In genomic region chr4:89226665-89227572, GRCh38 we compare ENCODE assay signal across 8 cellular contexts.
DNase-seq lines count a peak whose midpoint lies in the region; ATAC-seq, FAIRE-seq and TF ChIP-seq lines count a peak whose summit lies in the region.

No MANE protein-coding gene starts in this region.

- H3K4me3 ChIP-seq in K562, result no peak overlapping the region
- no peak overlapping the region for H3K4me3 ChIP-seq in skeletal muscle satellite cell (ENCODE audit: low read length)

- POLR2A ChIA-PET in K562 (lab: Yijun Ruan, JAX), result no interaction called here

- no peaks in the 10 kb centered on the region for H4K20me1 ChIP-seq in K562 (replicated peaks; ENCODE audit: control insufficient read depth, insufficient read depth, low read length)

- no peak for TF ChIP-seq EP300 in K562 (IDR thresholded peaks at IDR 0.05; ENCODE audit: low read length)

- no peaks in the 10 kb centered on the region for H3K9me1 ChIP-seq in K562 (ENCODE audit: control insufficient read depth, insufficient read depth, low read length)

- H3K79me2 ChIP-seq in K562 (ENCODE audit: control insufficient read depth, insufficient read depth, low read length), result no peaks in the 10 kb centered on the region

- no TSS peak for BruUV-seq in K562 (replicated peaks; lab: Mats Ljungman, UMichigan)

- H3K4me1 ChIP-seq in K562 (replicated peaks in 1 of 2; ENCODE audit: control insufficient read depth in 2 of 2, insufficient read depth in 2 of 2, low read length in 2 of 2), result no peaks in the 10 kb centered on the region; a peak in 1 of 5 replicates
- H3K4me1 ChIP-seq in skeletal muscle satellite cell (ENCODE audit: control insufficient read depth, insufficient read depth, low read length), result no peaks in the 10 kb centered on the region

- ATAC-seq in GM18499 (IDR thresholded peaks at IDR 0.05; ENCODE audit: insufficient read depth, unreplicated experiment) (peak; percentile 75), HG02870 (IDR thresholded peaks at IDR 0.05; ENCODE audit: unreplicated experiment) (peak; percentile 85), K562 (peak; percentile 99)

- 4% methylated on average over 9 of the region's 9 CpGs for WGBS in K562 (ENCODE audit: insufficient coverage, low coverage, missing lambda C conversion rate)

- H3K9ac ChIP-seq in K562 (ENCODE audit: insufficient read depth in 1 of 2, low read depth in 2 of 2, low read length in 2 of 2) (no peak overlapping the region), skeletal muscle satellite cell (ENCODE audit: low read depth, low read length) (peak overlapping the region; percentile 36)

- CTCF ChIA-PET in K562 (lab: Yijun Ruan, JAX; ENCODE audit: low intra/inter-chr PET ratio), result interaction anchor here (0.6 to 1.4 kb wide), 3 partner anchors 106 to 211 kb away, joined by 4 to 6 read pairs (median 5); no protein-coding TSS in a partner anchor

- H3K4me2 ChIP-seq in K562 (ENCODE audit: insufficient read depth, low read length) (no peak overlapping the region), skeletal muscle satellite cell (ENCODE audit: low read length) (peak overlapping the region; percentile 69)

- in situ Hi-C loops in K562 (cut with MboI), result no loop called here

- TF ChIP-seq RAD21 in K562 (CRISPR knock-in tag; conservative IDR thresholded peaks at IDR 0.05 in 1 of 2, IDR thresholded peaks at IDR 0.05 in 1 of 2), result peak; percentile 71 to 79

- H3K27ac ChIP-seq in K562 (ENCODE audit: extremely low read depth, low read depth, low read length), result no peak overlapping the region

- H3K36me3 ChIP-seq in K562 (ENCODE audit: control insufficient read depth, insufficient read depth, low read length) (no peaks in the 10 kb centered on the region), skeletal muscle satellite cell (ENCODE audit: insufficient read depth, low read length) (no peaks in the 10 kb centered on the region)

- no peak overlapping the region for H2AFZ ChIP-seq in K562 (ENCODE audit: low read depth, low read length)

- no peaks in the 10 kb centered on the region for H3K27me3 ChIP-seq in K562 (ENCODE audit: control insufficient read depth in 2 of 2, insufficient read depth in 2 of 2, low read length in 2 of 2)
- H3K27me3 ChIP-seq in skeletal muscle satellite cell (ENCODE audit: control insufficient read depth, insufficient read depth, low read length), result no peaks in the 10 kb centered on the region

- DNase-seq in NCI-H1930 (lab: John Stamatoyannopoulos, UW) (peak; percentile 51 to 68), K562 (ENCODE audit: extremely low read depth in 1 of 4, low spot score in 3 of 4) (peak; percentile 35 to 70 (median 46)), hypothalamus (lab: John Stamatoyannopoulos, UW) (peak in 43 of 51 donors; percentile 1 to 84 (median 50)), GOT3 (lab: John Stamatoyannopoulos, UW) (no peak)

- peak; percentile 80 for FAIRE-seq in TTC549 (lab: Jason Lieb, UNC)
- peak; percentile 71 for FAIRE-seq in K562 (lab: Jason Lieb, UNC)

- peak; percentile 58 to 70 (median 67) for TF ChIP-seq CTCF in K562 (IDR thresholded peaks at IDR 0.05 in 2 of 3, conservative IDR thresholded peaks at IDR 0.05 in 1 of 3; ENCODE audit: insufficient read depth in 2 of 3, low read depth in 1 of 3, low read length in 3 of 3)

- H3K9me3 ChIP-seq in K562 (replicated peaks; ENCODE audit: control insufficient read depth, insufficient read depth, low read depth, low read length), result no peaks in the 10 kb centered on the region
- no peaks in the 10 kb centered on the region for H3K9me3 ChIP-seq in skeletal muscle satellite cell (replicated peaks; ENCODE audit: low read length)

- intact Hi-C loops in K562 (cut with micrococcal nuclease), result loop anchor here (2.0 to 5.0 kb wide), 3 partner anchors 70 to 676 kb away; no protein-coding TSS in a partner anchor

- TF ChIP-seq POLR2A in K562 (conservative IDR thresholded peaks at IDR 0.05), result no peak

TF ChIP-seq in K562, 482 proteins besides CTCF, POLR2A, EP300 and RAD21 (continues in another document):
- TF ChIP-seq SPI1 (IDR thresholded peaks at IDR 0.05; ENCODE audit: borderline replicate concordance, low read depth, low read length) (no peak), ZNF644 (tag; IDR thresholded peaks at IDR 0.05; ENCODE audit: low read depth) (no peak), NBN (IDR thresholded peaks at IDR 0.05; ENCODE audit: low read depth) (no peak), GABPB2 (CRISPR knock-in tag; conservative IDR thresholded peaks at IDR 0.05) (no peak), RCOR1 (IDR thresholded peaks at IDR 0.05; ENCODE audit: borderline replicate concordance in 1 of 2, low read depth in 2 of 2, low read length in 2 of 2) (no peak), PKNOX1 (IDR thresholded peaks at IDR 0.05) (peak; percentile 34; the same call in 1 of the 2 replicates), GTF3C2 (IDR thresholded peaks at IDR 0.05; ENCODE audit: borderline replicate concordance, extremely low read depth, insufficient read length) (no peak), FOXA3 (CRISPR knock-in tag; conservative IDR thresholded peaks at IDR 0.05 in 1 of 2, IDR thresholded peaks at IDR 0.05 in 1 of 2) (peak in 1 of 2 experiments; percentile 67; a peak in 2 of 4 replicates), ZBTB2 (IDR thresholded peaks at IDR 0.05) (no peak), SMC3 (conservative IDR thresholded peaks at IDR 0.05; ENCODE audit: insufficient read depth, low read depth, low read length) (peak; percentile 54), STAT6 (CRISPR knock-in tag; IDR thresholded peaks at IDR 0.05) (no peak)
